In the genomic region with DNA sequence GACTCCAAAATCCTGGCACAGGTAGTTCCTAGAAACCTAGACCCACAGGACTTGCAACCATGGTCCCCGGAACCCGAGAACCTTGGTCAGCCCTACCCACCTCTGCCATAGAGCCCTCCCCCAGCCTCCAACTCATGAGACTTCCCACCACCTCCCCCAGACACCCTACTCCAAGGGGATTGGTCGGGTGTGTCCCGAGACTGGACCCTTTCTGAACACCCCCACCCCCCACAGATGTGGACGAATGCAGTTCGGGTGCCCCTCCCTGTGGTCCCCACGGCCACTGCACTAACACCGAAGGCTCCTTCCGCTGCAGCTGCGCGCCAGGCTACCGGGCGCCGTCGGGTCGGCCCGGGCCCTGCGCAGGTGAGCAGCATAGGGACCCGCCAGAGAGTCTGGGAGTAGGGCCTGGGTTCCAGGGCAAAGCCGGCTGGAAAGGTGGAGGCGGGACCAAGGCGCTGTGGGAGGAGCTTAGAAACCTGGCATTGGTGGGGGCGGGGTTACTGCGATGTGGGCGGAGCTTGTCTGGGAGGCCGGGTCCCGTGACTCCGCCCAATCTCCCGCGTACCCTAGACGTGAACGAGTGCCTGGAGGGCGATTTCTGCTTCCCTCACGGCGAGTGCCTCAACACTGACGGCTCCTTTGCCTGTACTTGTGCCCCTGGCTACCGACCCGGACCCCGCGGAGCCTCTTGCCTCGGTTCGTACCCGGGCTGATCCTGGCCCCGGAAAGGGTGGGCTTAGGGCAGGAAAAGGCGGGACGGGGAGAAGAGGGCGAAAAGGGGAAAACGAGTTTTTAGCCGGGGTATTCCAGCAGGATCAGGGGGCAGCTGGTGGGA, we compare ENCODE assay signal across 1 cellular context.
TF ChIP-seq lines count a peak whose summit lies in the region.

No MANE protein-coding gene starts in this region.

TF ChIP-seq in SK-N-SH treated with all-trans-retinoic acid at 6 μM for 48 hours, 23 proteins besides CTCF, POLR2A, EP300 and RAD21 (continued from another document):
- TF ChIP-seq, protein P1, sequence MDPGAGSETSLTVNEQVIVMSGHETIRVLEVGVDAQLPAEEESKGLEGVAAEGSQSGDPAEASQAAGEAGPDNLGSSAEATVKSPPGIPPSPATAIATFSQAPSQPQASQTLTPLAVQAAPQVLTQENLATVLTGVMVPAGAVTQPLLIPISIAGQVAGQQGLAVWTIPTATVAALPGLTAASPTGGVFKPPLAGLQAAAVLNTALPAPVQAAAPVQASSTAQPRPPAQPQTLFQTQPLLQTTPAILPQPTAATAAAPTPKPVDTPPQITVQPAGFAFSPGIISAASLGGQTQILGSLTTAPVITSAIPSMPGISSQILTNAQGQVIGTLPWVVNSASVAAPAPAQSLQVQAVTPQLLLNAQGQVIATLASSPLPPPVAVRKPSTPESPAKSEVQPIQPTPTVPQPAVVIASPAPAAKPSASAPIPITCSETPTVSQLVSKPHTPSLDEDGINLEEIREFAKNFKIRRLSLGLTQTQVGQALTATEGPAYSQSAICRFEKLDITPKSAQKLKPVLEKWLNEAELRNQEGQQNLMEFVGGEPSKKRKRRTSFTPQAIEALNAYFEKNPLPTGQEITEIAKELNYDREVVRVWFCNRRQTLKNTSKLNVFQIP (CRISPR knock-in tag; IDR thresholded peaks at IDR 0.05; ENCODE audit: borderline replicate concordance, low read depth), result no peak
- no peak for TF ChIP-seq ZC3H10 (CRISPR knock-in tag; IDR thresholded peaks at IDR 0.05)
- no peak for TF ChIP-seq ZNF8 (CRISPR knock-in tag; IDR thresholded peaks at IDR 0.05)
- TF ChIP-seq CSDC2 (CRISPR knock-in tag; IDR thresholded peaks at IDR 0.05), result no peak
- TF ChIP-seq, protein P2, sequence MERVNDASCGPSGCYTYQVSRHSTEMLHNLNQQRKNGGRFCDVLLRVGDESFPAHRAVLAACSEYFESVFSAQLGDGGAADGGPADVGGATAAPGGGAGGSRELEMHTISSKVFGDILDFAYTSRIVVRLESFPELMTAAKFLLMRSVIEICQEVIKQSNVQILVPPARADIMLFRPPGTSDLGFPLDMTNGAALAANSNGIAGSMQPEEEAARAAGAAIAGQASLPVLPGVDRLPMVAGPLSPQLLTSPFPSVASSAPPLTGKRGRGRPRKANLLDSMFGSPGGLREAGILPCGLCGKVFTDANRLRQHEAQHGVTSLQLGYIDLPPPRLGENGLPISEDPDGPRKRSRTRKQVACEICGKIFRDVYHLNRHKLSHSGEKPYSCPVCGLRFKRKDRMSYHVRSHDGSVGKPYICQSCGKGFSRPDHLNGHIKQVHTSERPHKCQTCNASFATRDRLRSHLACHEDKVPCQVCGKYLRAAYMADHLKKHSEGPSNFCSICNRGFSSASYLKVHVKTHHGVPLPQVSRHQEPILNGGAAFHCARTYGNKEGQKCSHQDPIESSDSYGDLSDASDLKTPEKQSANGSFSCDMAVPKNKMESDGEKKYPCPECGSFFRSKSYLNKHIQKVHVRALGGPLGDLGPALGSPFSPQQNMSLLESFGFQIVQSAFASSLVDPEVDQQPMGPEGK (CRISPR knock-in tag; IDR thresholded peaks at IDR 0.05; ENCODE audit: borderline replicate concordance), result no peak
- no peak for TF ChIP-seq ZNF70 (CRISPR knock-in tag; IDR thresholded peaks at IDR 0.05)
- TF ChIP-seq TCF4 (CRISPR knock-in tag; IDR thresholded peaks at IDR 0.05; ENCODE audit: borderline replicate concordance), result no peak
- TF ChIP-seq, protein P3, sequence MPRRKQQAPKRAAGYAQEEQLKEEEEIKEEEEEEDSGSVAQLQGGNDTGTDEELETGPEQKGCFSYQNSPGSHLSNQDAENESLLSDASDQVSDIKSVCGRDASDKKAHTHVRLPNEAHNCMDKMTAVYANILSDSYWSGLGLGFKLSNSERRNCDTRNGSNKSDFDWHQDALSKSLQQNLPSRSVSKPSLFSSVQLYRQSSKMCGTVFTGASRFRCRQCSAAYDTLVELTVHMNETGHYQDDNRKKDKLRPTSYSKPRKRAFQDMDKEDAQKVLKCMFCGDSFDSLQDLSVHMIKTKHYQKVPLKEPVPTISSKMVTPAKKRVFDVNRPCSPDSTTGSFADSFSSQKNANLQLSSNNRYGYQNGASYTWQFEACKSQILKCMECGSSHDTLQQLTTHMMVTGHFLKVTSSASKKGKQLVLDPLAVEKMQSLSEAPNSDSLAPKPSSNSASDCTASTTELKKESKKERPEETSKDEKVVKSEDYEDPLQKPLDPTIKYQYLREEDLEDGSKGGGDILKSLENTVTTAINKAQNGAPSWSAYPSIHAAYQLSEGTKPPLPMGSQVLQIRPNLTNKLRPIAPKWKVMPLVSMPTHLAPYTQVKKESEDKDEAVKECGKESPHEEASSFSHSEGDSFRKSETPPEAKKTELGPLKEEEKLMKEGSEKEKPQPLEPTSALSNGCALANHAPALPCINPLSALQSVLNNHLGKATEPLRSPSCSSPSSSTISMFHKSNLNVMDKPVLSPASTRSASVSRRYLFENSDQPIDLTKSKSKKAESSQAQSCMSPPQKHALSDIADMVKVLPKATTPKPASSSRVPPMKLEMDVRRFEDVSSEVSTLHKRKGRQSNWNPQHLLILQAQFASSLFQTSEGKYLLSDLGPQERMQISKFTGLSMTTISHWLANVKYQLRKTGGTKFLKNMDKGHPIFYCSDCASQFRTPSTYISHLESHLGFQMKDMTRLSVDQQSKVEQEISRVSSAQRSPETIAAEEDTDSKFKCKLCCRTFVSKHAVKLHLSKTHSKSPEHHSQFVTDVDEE (CRISPR knock-in tag; IDR thresholded peaks at IDR 0.05), result no peak
- TF ChIP-seq ARNTL (CRISPR knock-in tag; IDR thresholded peaks at IDR 0.05; ENCODE audit: borderline replicate concordance, low read depth), result no peak
- TF ChIP-seq ESRRG (CRISPR knock-in tag; IDR thresholded peaks at IDR 0.05), result no peak
